ENCODE assay signal across 8 cellular contexts in genomic region chr3:42190701-42191442, GRCh38.
DNase-seq lines count a peak whose midpoint lies in the region; ATAC-seq and TF ChIP-seq lines count a peak whose summit lies in the region.

No MANE protein-coding gene starts in this region.

- intact Hi-C loops in HCT116 (cut with micrococcal nuclease), result loop anchor here (1.0 kb wide), 2 partner anchors 74 to 297 kb away; no protein-coding TSS in a partner anchor

- H3K27ac ChIP-seq in HCT116 (ENCODE audit: low read depth, low read length), result no peak overlapping the region
- no peak overlapping the region for H3K27ac ChIP-seq in neural progenitor cell
- H3K27ac ChIP-seq in suprapubic skin, result no peak overlapping the region

- no peak overlapping the region for H2AFZ ChIP-seq in HCT116 (ENCODE audit: low read depth, low read length, poor library complexity, severe bottlenecking)
- H2AFZ ChIP-seq in neural progenitor cell (replicated peaks), result no peak overlapping the region

- TF ChIP-seq EP300 in suprapubic skin (IDR thresholded peaks at IDR 0.05), result no peak

- DNase-seq in BE2C (peak; percentile 63), HCT116 (ENCODE audit: low read depth, low spot score) (peak; percentile 41), OCI-M1 (lab: John Stamatoyannopoulos, UW) (peak; percentile 70), fibroblast of peridontal ligament (ENCODE audit: extremely low read depth) (peak; percentile 67), neural progenitor cell (ENCODE audit: low spot score) (peak; percentile 76), suprapubic skin (ENCODE audit: low spot score in 2 of 2) (peak in 1 of 2 donors; percentile 77)
- DNase-seq in activated T-cell treated with anti-CD3 and anti-CD28 coated beads, Interleukin-2, amount 50 U/mL, for 48 hours, result peak; percentile 78 to 79

- H3K4me2 ChIP-seq in HCT116 (ENCODE audit: low read length), result no peak overlapping the region
- H3K4me2 ChIP-seq in neural progenitor cell, result no peak overlapping the region

- TF ChIP-seq CTCF in BE2C (IDR thresholded peaks at IDR 0.05; ENCODE audit: low read depth, low read length) (peak; percentile 70), HCT116 (IDR thresholded peaks at IDR 0.05 in 2 of 3, conservative IDR thresholded peaks at IDR 0.05 in 1 of 3; ENCODE audit: borderline replicate concordance in 1 of 3, insufficient read depth in 1 of 3, low read depth in 2 of 3, low read length in 2 of 3) (peak; percentile 77 to 96 (median 88)), neural progenitor cell (IDR thresholded peaks at IDR 0.05) (peak; percentile 95), suprapubic skin (IDR thresholded peaks at IDR 0.05) (peak; percentile 69 to 77)

- peak; percentile 86 for ATAC-seq in HCT116
- ATAC-seq in HG03521 (IDR thresholded peaks at IDR 0.05; ENCODE audit: unreplicated experiment), result no peak

- no peak overlapping the region for H3K9ac ChIP-seq in HCT116 (ENCODE audit: low read length)
- no peak overlapping the region for H3K9ac ChIP-seq in neural progenitor cell

- no peaks in the 10 kb centered on the region for H3K9me2 ChIP-seq in HCT116 (ENCODE audit: insufficient read depth)

- POLR2A ChIA-PET in HCT116 (lab: Charles Lee), result interaction anchor here (0.7 to 1.0 kb wide), 2 partner anchors 71 to 73 kb away, joined by 3 to 4 read pairs; no protein-coding TSS in a partner anchor

- TF ChIP-seq POLR2A in HCT116 (IDR thresholded peaks at IDR 0.05; ENCODE audit: borderline replicate concordance, extremely low read depth, insufficient read depth, insufficient read length), result no peak
- TF ChIP-seq POLR2A in suprapubic skin (IDR thresholded peaks at IDR 0.05), result no peak

- no peaks in the 10 kb centered on the region for H3F3A ChIP-seq in neural progenitor cell (ENCODE audit: low read depth)

- peaks cover 25% of the 10 kb centered on the region for H3K36me3 Mint-ChIP-seq in neural progenitor cell

- H3K4me3 Mint-ChIP-seq in neural progenitor cell, result no peak overlapping the region

- no peak overlapping the region for H3K27ac Mint-ChIP-seq in neural progenitor cell

- H3K9me3 Mint-ChIP-seq in neural progenitor cell, result no peaks in the 10 kb centered on the region

- peaks cover 4% of the 10 kb centered on the region for H3K4me1 Mint-ChIP-seq in neural progenitor cell

- TF ChIP-seq RAD21 in HCT116 (IDR thresholded peaks at IDR 0.05; ENCODE audit: low read depth), result peak; percentile 87

- H3K27me3 ChIP-seq in BE2C, result no peaks in the 10 kb centered on the region
- H3K27me3 ChIP-seq in HCT116 (ENCODE audit: insufficient read depth, low read length), result no peaks in the 10 kb centered on the region
- no peaks in the 10 kb centered on the region for H3K27me3 ChIP-seq in neural progenitor cell
- H3K27me3 ChIP-seq in suprapubic skin, result no peaks in the 10 kb centered on the region

- RAD21 ChIA-PET in HCT116 (lab: Charles Lee; ENCODE audit: low non-redundant PET in 1 of 2, low total read pairs in 2 of 2, uncharacterized antibody in 2 of 2, unreplicated experiment in 2 of 2), result interaction anchor here (0.7 to 1.9 kb wide), 10 partner anchors 25 to 253 kb away, joined by 3 to 15 read pairs (median 6); no protein-coding TSS in a partner anchor

- no peaks in the 10 kb centered on the region for H3K9me3 ChIP-seq in BE2C
- H3K9me3 ChIP-seq in HCT116 (ENCODE audit: control insufficient read depth in 1 of 2, insufficient read depth in 1 of 2, low read depth in 1 of 2, low read length in 2 of 2), result no peaks in the 10 kb centered on the region
- H3K9me3 ChIP-seq in neural progenitor cell (ENCODE audit: low read depth), result no peaks in the 10 kb centered on the region
- H3K9me3 ChIP-seq in suprapubic skin, result no peaks in the 10 kb centered on the region

- no TSS peak for BruUV-seq in HCT116 (replicated peaks; lab: Mats Ljungman, UMichigan)

- H3K4me3 ChIP-seq in BE2C (ENCODE audit: low read depth, low read length) (no peak overlapping the region), HCT116 (replicated peaks in 1 of 2; ENCODE audit: low read depth in 1 of 2, low read length in 2 of 2) (no peak overlapping the region), neural progenitor cell (no peak overlapping the region), suprapubic skin (no peak overlapping the region)

- peaks cover 2% of the 10 kb centered on the region for H3K27me3 Mint-ChIP-seq in neural progenitor cell (ENCODE audit: insufficient read depth, low read depth)

- H3K4me1 ChIP-seq in BE2C, result no peaks in the 10 kb centered on the region; the same call in 1 of the 2 replicates
- peaks cover 21 to 32% of the 10 kb centered on the region in 2 experiments for H3K4me1 ChIP-seq in HCT116 (ENCODE audit: control insufficient read depth in 1 of 2, insufficient read depth in 2 of 2, low read length in 2 of 2)
- no peaks in the 10 kb centered on the region for H3K4me1 ChIP-seq in neural progenitor cell
- peaks cover 8% of the 10 kb centered on the region for H3K4me1 ChIP-seq in suprapubic skin

- CTCF ChIA-PET in HCT116 (lab: Charles Lee), result interaction anchor here (0.7 to 6.1 kb wide), 33 partner anchors 9 to 1610 kb away, joined by 3 to 185 read pairs (median 5); no protein-coding TSS in a partner anchor

- WGBS in suprapubic skin, result 51% methylated on average over 11 of the region's 11 CpGs

- no peaks in the 10 kb centered on the region for H4K20me1 ChIP-seq in HCT116 (ENCODE audit: insufficient read depth)
- H4K20me1 ChIP-seq in neural progenitor cell (ENCODE audit: low read depth), result peaks cover 14% of the 10 kb centered on the region

- no peaks in the 10 kb centered on the region for H3K79me2 ChIP-seq in HCT116 (ENCODE audit: insufficient read depth, low read length)
- no peaks in the 10 kb centered on the region for H3K79me2 ChIP-seq in neural progenitor cell (ENCODE audit: low read depth)

- H3K36me3 ChIP-seq in BE2C, result no peaks in the 10 kb centered on the region
- peaks cover 0 to 6% of the 10 kb centered on the region in 2 experiments; a peak in 1 of 4 replicates for H3K36me3 ChIP-seq in HCT116 (ENCODE audit: control insufficient read depth in 1 of 2, insufficient read depth in 2 of 2, low read length in 2 of 2)
- H3K36me3 ChIP-seq in neural progenitor cell, result no peaks in the 10 kb centered on the region
- peaks cover 62% of the 10 kb centered on the region for H3K36me3 ChIP-seq in suprapubic skin

TF ChIP-seq in HCT116, 20 proteins besides CTCF, POLR2A, EP300 and RAD21:
- TF ChIP-seq EZH2 (IDR thresholded peaks at IDR 0.05) (no peak), ZBTB33 (IDR thresholded peaks at IDR 0.05; ENCODE audit: extremely low read depth, insufficient replicate concordance, low read length) (no peak), SP1 (IDR thresholded peaks at IDR 0.05; ENCODE audit: low read depth) (no peak), CBX3 (IDR thresholded peaks at IDR 0.05; ENCODE audit: low read depth) (no peak), ATF3 (IDR thresholded peaks at IDR 0.05) (no peak), ZFX (IDR thresholded peaks at IDR 0.05) (no peak), YY1 (IDR thresholded peaks at IDR 0.05; ENCODE audit: extremely low read depth, insufficient replicate concordance, low read depth, low read length) (peak; percentile 15)
